In the genomic region with DNA sequence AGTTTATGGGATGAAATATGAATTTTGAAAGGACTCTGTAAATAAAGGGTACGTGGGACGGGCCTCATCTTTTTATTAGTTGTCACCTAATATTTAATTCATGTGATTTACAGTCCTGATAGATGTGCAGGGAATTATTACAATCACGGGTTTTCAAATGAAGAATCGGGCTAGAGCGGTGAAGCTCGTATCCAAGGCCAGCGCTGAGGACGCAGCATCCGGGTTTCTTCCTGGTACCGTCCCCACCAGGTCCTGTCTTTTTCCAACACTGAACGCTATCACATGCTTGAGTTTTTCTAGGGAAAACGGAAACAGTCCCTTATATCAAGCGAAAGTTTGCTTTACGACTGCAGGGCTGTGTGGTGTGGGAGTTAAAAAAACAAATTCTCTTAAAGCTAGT, we compare ENCODE assay signal across 8 cellular contexts. TPM values are rescaled to one million over a fixed set of nuclear protein-coding genes. Genes with fewer than 3 reads are reported as not detected.
DNase-seq lines count a peak whose midpoint lies in the region; ATAC-seq and TF ChIP-seq lines count a peak whose summit lies in the region.

No MANE protein-coding gene starts in this region.

- peaks cover 7% of the 10 kb centered on the region for H3K4me1 ChIP-seq in MM.1S (ENCODE audit: low read length)
- peaks cover 42% of the 10 kb centered on the region for H3K4me1 ChIP-seq in psoas muscle

- H3K9me3 ChIP-seq in MM.1S (replicated peaks; ENCODE audit: insufficient read depth, low read length), result no peaks in the 10 kb centered on the region
- no peaks in the 10 kb centered on the region for H3K9me3 ChIP-seq in psoas muscle

- no peaks in the 10 kb centered on the region for H3K9me2 ChIP-seq in MM.1S (replicated peaks; ENCODE audit: insufficient read depth, low read length)

- DNase-seq in DMS114 treated with DMSO at 0.1 percent for 48 hours (lab: John Stamatoyannopoulos, UW; ENCODE audit: unreplicated experiment) (peak; percentile 35), MM.1S (peak; percentile 16), amniotic epithelial cell (ENCODE audit: low read depth) (peak; percentile 62), hepatic stellate cell (ENCODE audit: low spot score) (peak; percentile 51), psoas muscle (no peak), middle frontal gyrus (ENCODE audit: extremely low spot score, low spot score) (no peak), erythroblast (lab: John Stamatoyannopoulos, UW) (no peak)
- no peak for DNase-seq in effector CD8-positive, alpha-beta T cell (lab: John Stamatoyannopoulos, UW)

- intact Hi-C loops in psoas muscle (cut with DNase I), result no loop called here

- no peaks in the 10 kb centered on the region for H4K20me1 ChIP-seq in MM.1S (ENCODE audit: insufficient read depth, low read length)

- peak overlapping the region; percentile 94 for H3K9ac ChIP-seq in MM.1S (ENCODE audit: low read length)

- H3K36me3 ChIP-seq in MM.1S (replicated peaks; ENCODE audit: insufficient read depth, low read length) (no peaks in the 10 kb centered on the region), psoas muscle (ENCODE audit: insufficient read depth in 1 of 2, low read depth in 1 of 2) (peaks cover 3 to 46% of the 10 kb centered on the region in 2 donors)

- H3K4me3 ChIP-seq in MM.1S (ENCODE audit: low read length) (peak overlapping the region; percentile 94), psoas muscle (peak overlapping the region; percentile 71)

- TF ChIP-seq CTCF in MM.1S (IDR thresholded peaks at IDR 0.05; ENCODE audit: low read length) (no peak), psoas muscle (IDR thresholded peaks at IDR 0.05) (no peak)

- no peak for TF ChIP-seq POLR2A in erythroblast (IDR thresholded peaks at IDR 0.05; ENCODE audit: low read length)

- H2AFZ ChIP-seq in MM.1S (ENCODE audit: low read length), result peak overlapping the region; percentile 91

- peaks cover 47% of the 10 kb centered on the region for H3K79me2 ChIP-seq in MM.1S (ENCODE audit: low read length)

- 1 to 3% (median 2%) methylated on average over 14 of the region's 14 CpGs for WGBS in psoas muscle, 3 donors

- peak in 1 of 4 donors; percentile 20 for ATAC-seq in psoas muscle

- H3K27me3 ChIP-seq in MM.1S (replicated peaks; ENCODE audit: insufficient read depth, low read length) (no peaks in the 10 kb centered on the region), psoas muscle (ENCODE audit: insufficient read depth in 3 of 3, low read length in 2 of 3) (no peaks in the 10 kb centered on the region)

- peaks cover 19% of the 10 kb centered on the region for H3F3A ChIP-seq in MM.1S (ENCODE audit: insufficient read depth, low read length)

- H3K4me2 ChIP-seq in MM.1S (ENCODE audit: low read depth, low read length), result peak overlapping the region; percentile 91

- peak overlapping the region; percentile 84 for H3K27ac ChIP-seq in MM.1S (ENCODE audit: low read length)
- H3K27ac ChIP-seq in psoas muscle, result peak overlapping the region; percentile 95

RNA-seq across cellular contexts. Expression of gene SMDT1, which starts 0.8 kb away (rescaled TPM):
- 100 to 1,000 TPM; 117 to 164 (median 129) TPM for total RNA-seq in psoas muscle
- 100 to 1,000 TPM; 117 to 198 (median 194) TPM for polyA plus RNA-seq in psoas muscle

RNA-seq across cellular contexts. Expression of gene PHETA2, which starts 6.2 kb away (rescaled TPM):
- total RNA-seq in psoas muscle, result 1 to 10 TPM; 1.4 to 2.4 (median 2.1) TPM
- polyA plus RNA-seq in psoas muscle, result 1 to 10 TPM; 2.0 to 2.3 (median 2.2) TPM

RNA-seq across cellular contexts. Expression of gene NAGA, which starts 9.7 kb away (rescaled TPM):
- total RNA-seq in psoas muscle, result 1 to 10 TPM; 5.2 to 8.5 (median 7.7) TPM
- polyA plus RNA-seq in psoas muscle, result 1 to 10 TPM; 5.3 to 7.3 (median 5.7) TPM

RNA-seq across cellular contexts. Expression of gene NDUFA6, which starts 10.3 kb away (rescaled TPM):
- 100 to 1,000 TPM; 149 to 181 (median 160) TPM for total RNA-seq in psoas muscle
- polyA plus RNA-seq in psoas muscle, result 100 to 1,000 TPM; 242 to 253 (median 245) TPM

RNA-seq across cellular contexts. Expression of gene CYP2D6, which starts 50.3 kb away (rescaled TPM):
- total RNA-seq in psoas muscle, result under 1 TPM in 3 of 4 donors, not detected in 1; 0.13 to 0.44 (median 0.26) TPM
- polyA plus RNA-seq in psoas muscle, result under 1 TPM; 0.03 to 0.23 (median 0.19) TPM

Comparison
In these comparisons a context has a peak if more than half of its experiments do, and no peak if none do; other contexts are left out.
1. DNase-seq: peak in DMS114 treated with DMSO at 0.1 percent for 48 hours (single experiment), MM.1S (single experiment), amniotic epithelial cell (single experiment) and hepatic stellate cell (single experiment); none in psoas muscle (0 of 2), middle frontal gyrus (single experiment), erythroblast (0 of 2) and effector CD8-positive, alpha-beta T cell (single experiment).